In the genomic region with DNA sequence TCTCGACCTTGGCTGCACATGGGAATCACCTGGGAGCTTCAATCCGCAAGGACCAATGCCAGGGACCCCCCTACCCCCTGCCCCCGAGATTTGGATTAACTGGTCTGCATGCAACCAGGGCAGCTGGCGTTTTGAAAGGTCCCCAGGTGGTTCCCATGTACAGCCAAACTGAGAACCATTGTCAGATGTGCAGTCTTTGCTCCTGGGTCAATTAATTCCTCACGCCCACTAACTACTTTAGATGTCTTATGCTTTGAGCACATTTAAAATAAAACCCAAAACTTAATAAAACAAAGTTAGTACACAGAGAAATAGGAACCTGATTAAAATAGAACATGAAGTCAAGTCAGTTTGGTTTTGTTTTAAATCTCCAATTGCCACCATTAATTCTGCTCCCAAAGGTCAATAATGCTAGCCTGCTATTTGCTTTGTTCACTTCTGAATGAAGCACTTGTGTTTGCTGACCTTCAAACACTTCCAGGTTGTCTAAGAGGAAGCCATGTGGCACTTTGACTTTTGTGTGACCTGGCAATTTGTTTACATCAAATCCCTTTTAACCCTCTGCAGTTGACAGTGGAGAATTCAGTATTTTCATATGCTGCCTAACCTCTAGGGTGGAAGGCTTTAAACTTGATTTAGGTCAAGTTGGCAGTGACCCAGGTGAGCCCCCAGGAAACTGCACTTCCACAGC, we compare ENCODE assay signal across 9 cellular contexts. TPM values are rescaled to one million over a fixed set of nuclear protein-coding genes. Genes with fewer than 3 reads are reported as not detected.
A peak's percentile ranks its signal among the peaks of the same experiment; 100 is the strongest.
DNase-seq lines count a peak whose midpoint lies in the region; ATAC-seq, FAIRE-seq and TF ChIP-seq lines count a peak whose summit lies in the region.
"Had no signal": no experiment of that assay in that cellular context is flagged by ENCODE, and none has a peak within 500 bp of the region (broad histone marks: within the 10 kb centered on the region; RNA-seq: fewer than 3 reads in every experiment).

No MANE protein-coding gene starts in this region.

- DNase-seq in DMS153 (lab: John Stamatoyannopoulos, UW) (peak; percentile 50), DMS153 treated with DMSO at 0.1 percent for 48 hours (lab: John Stamatoyannopoulos, UW; ENCODE audit: unreplicated experiment) (no peak), NCI-H146 treated with DMSO at 0.1 percent for 48 hours (lab: John Stamatoyannopoulos, UW; ENCODE audit: unreplicated experiment) (peak; percentile 73), MCF 10A (ENCODE audit: unreplicated experiment) (no peak), pancreas (no peak), coronary artery (ENCODE audit: low spot score) (no peak), head of caudate nucleus (no peak), HK-2 (ENCODE audit: unreplicated experiment) (no peak)

- WGBS in pancreas, 2 donors: 54 to 60% methylated on average over 5 of the region's 5 CpGs

- H3K27me3 Mint-ChIP-seq in MCF 10A (ENCODE audit: insufficient read depth, unreplicated experiment): peaks cover 20% of the 10 kb centered on the region

- H3K4me3 ChIP-seq in pancreas (no peak overlapping the region), coronary artery (no peak overlapping the region)

- FAIRE-seq in pancreas (lab: Jason Lieb, UNC): no peak
- FAIRE-seq: A204.1 had no signal

- ATAC-seq in pancreas: peak; percentile 51 to 79 (median 65)

- TF ChIP-seq CTCF in MCF 10A (IDR thresholded peaks at IDR 0.05; ENCODE audit: unreplicated experiment) (no peak), pancreas (IDR thresholded peaks at IDR 0.05) (no peak), coronary artery (IDR thresholded peaks at IDR 0.05) (no peak)

- no peaks in the 10 kb centered on the region for H3K9me3 Mint-ChIP-seq in MCF 10A (ENCODE audit: unreplicated experiment)

- H3K27ac Mint-ChIP-seq in MCF 10A (ENCODE audit: low read depth, unreplicated experiment): peak overlapping the region; percentile 80

- H3K27ac ChIP-seq in pancreas (peak overlapping the region in 2 of 4 donors; percentile 55 to 58), coronary artery (no peak overlapping the region)

- no TSS peak for BruUV-seq in MCF 10A (replicated peaks; lab: Mats Ljungman, UMichigan)

- intact Hi-C loops in MCF 10A (cut with micrococcal nuclease): loop anchor here (1.0 to 10.0 kb wide), 6 partner anchors 28 to 706 kb away; a partner anchor contains a TSS
- intact Hi-C loops in pancreas (cut with DNase I): no loop called here
- intact Hi-C loops in head of caudate nucleus (cut with DNase I): no loop called here

- H3K9me3 ChIP-seq in pancreas: no peaks in the 10 kb centered on the region

- CTCF ChIA-PET in MCF 10A (lab: Yijun Ruan, JAX): interaction anchor here (0.8 to 8.2 kb wide), 20 partner anchors 16 to 1043 kb away, joined by 3 to 241 read pairs (median 6); no protein-coding TSS in a partner anchor

- H3K27me3 ChIP-seq in pancreas: no peaks in the 10 kb centered on the region

- peaks cover 12% of the 10 kb centered on the region for H3K4me1 Mint-ChIP-seq in MCF 10A (ENCODE audit: insufficient read depth, unreplicated experiment)

- no peak overlapping the region for H3K4me3 Mint-ChIP-seq in MCF 10A (ENCODE audit: unreplicated experiment)

- H3K36me3 Mint-ChIP-seq in MCF 10A (ENCODE audit: insufficient read depth, unreplicated experiment): no peaks in the 10 kb centered on the region

- POLR2A ChIA-PET in MCF 10A (lab: Yijun Ruan, JAX): interaction anchor here (0.6 to 2.9 kb wide), 5 partner anchors 27 to 540 kb away, joined by 3 to 23 read pairs (median 3); a partner anchor contains a TSS

- H3K36me3 ChIP-seq in pancreas: no peaks in the 10 kb centered on the region

- H3K4me1 ChIP-seq in pancreas: peaks cover 9 to 16% (median 16%) of the 10 kb centered on the region in 3 donors

RNA-seq across cellular contexts. Expression of a gene that starts 27.2 kb away (rescaled TPM):
- total RNA-seq in MCF 10A (2022) (801 and 901 TPM in 2 replicates), pancreas (1,000 to 10,000 TPM in 2 of 6 donors, 100 to 1,000 TPM in 4; 460 to 1,697 (median 685) TPM)
- polyA plus RNA-seq in pancreas: 1,000 to 10,000 TPM; 2,074 to 2,276 TPM

RNA-seq across cellular contexts. Expression of a gene that starts 41.3 kb away (rescaled TPM):
- total RNA-seq in MCF 10A (2022) (not detected in 2 replicates), pancreas (1 to 10 TPM in 2 of 6 donors, under 1 TPM in 4; 0.05 to 2.0 (median 0.47) TPM)
- under 1 TPM; 0.04 to 0.05 TPM for polyA plus RNA-seq in pancreas

Comparison
In these comparisons a context has a peak if more than half of its experiments do, and no peak if none do; other contexts are left out.
1. DNase-seq: peak in DMS153 (single experiment) and NCI-H146 treated with DMSO at 0.1 percent for 48 hours (single experiment); none in DMS153 treated with DMSO at 0.1 percent for 48 hours (single experiment), MCF 10A (single experiment), pancreas (0 of 6), coronary artery (single experiment), head of caudate nucleus (0 of 42) and HK-2 (single experiment).